20 cellular contexts compared by ENCODE assay signal in the genomic region with DNA sequence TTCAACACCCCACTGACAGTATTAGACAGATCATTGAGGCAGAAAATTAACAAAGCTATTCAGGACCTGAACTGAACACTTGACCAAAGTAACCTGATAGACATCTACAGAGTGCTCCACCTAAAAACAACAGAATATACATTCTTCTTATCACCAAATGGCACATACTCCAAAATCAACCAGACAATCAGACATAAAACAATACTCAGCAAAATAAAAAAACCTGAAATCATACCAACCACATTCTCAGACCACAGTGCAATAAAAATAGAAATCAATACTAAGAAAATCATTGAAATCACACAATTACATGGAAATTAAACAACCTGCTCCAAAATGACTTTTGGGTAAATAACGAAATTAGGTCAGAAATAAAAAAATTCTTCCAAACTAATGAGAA. TPM values are rescaled to one million over a fixed set of nuclear protein-coding genes. Genes with fewer than 3 reads are reported as not detected.
A peak's percentile ranks its signal among the peaks of the same experiment; 100 is the strongest.
DNase-seq lines count a peak whose midpoint lies in the region; ATAC-seq, FAIRE-seq and TF ChIP-seq lines count a peak whose summit lies in the region.
"Had no signal": no experiment of that assay in that cellular context is flagged by ENCODE, and none has a peak within 500 bp of the region (broad histone marks: within the 10 kb centered on the region; RNA-seq: fewer than 3 reads in every experiment).

No MANE protein-coding gene starts in this region.

- H3K27me3 ChIP-seq in Karpas-422 (ENCODE audit: low read length) (no peaks in the 10 kb centered on the region), K562 (ENCODE audit: control insufficient read depth in 2 of 2, insufficient read depth in 2 of 2, low read length in 2 of 2) (peaks cover 0 to 6% of the 10 kb centered on the region in 2 experiments; a peak in 1 of 5 replicates)
- H3K27me3 ChIP-seq: BLaER1 treated with 17β-estradiol and CSF1 and Interleukin-3, amounts not matched to agents 10 nM and 100 nM had no signal

- no peaks in the 10 kb centered on the region for H3K9me3 ChIP-seq in Karpas-422 (ENCODE audit: low read length)
- H3K9me3 ChIP-seq in K562 (replicated peaks; ENCODE audit: control insufficient read depth, insufficient read depth, low read depth, low read length): no peaks in the 10 kb centered on the region

- H3K9me1 ChIP-seq in K562 (ENCODE audit: control insufficient read depth, insufficient read depth, low read length): no peaks in the 10 kb centered on the region

- no peaks in the 10 kb centered on the region for H3K79me2 ChIP-seq in Karpas-422 (ENCODE audit: low read length)
- H3K79me2 ChIP-seq in K562 (ENCODE audit: control insufficient read depth, insufficient read depth, low read length): no peaks in the 10 kb centered on the region

- H4K20me1 ChIP-seq in Karpas-422 (ENCODE audit: insufficient read depth, low read depth, low read length): no peaks in the 10 kb centered on the region
- no peaks in the 10 kb centered on the region for H4K20me1 ChIP-seq in K562 (replicated peaks; ENCODE audit: control insufficient read depth, insufficient read depth, low read length)
- H4K20me1 ChIP-seq: BLaER1 treated with 17β-estradiol and CSF1 and Interleukin-3, amounts not matched to agents 10 nM and 100 nM had no signal

- no peaks in the 10 kb centered on the region for H3K36me3 ChIP-seq in Karpas-422 (ENCODE audit: insufficient read depth, low read length)
- no peaks in the 10 kb centered on the region for H3K36me3 ChIP-seq in K562 (ENCODE audit: control insufficient read depth, insufficient read depth, low read length)

- H3K9me2 ChIP-seq in Karpas-422 (replicated peaks; ENCODE audit: insufficient read depth, low read length): no peaks in the 10 kb centered on the region

- 6% methylated on average over 1 of the region's 1 CpG for WGBS in K562 (ENCODE audit: insufficient coverage, low coverage, missing lambda C conversion rate)

- DNase-seq in Karpas-422 (peak; percentile 15), K562 (ENCODE audit: extremely low read depth in 1 of 4, low spot score in 3 of 4) (no peak), NCI-H226 (no peak), NOMO-1 treated with DMSO at 0.1 percent for 48 hours (lab: John Stamatoyannopoulos, UW; ENCODE audit: unreplicated experiment) (no peak)
- DNase-seq: 8988T; AML-193; Caco-2; Calu3; CD4-positive, alpha-beta T cell; CD8-positive, alpha-beta T cell; DMS79 treated with DMSO at 0.1 percent for 48 hours; GF-D8 had no signal

- POLR2A ChIA-PET in K562 (lab: Yijun Ruan, JAX): interaction anchor here (0.6 kb wide), 1 partner anchor 59 kb away, joined by 3 read pairs; no protein-coding TSS in a partner anchor

- peaks cover 13% of the 10 kb centered on the region for H3K4me1 ChIP-seq in Karpas-422 (ENCODE audit: low read length)
- peaks cover 8 to 14% of the 10 kb centered on the region in 2 experiments; a peak in 3 of 5 replicates for H3K4me1 ChIP-seq in K562 (replicated peaks in 1 of 2; ENCODE audit: control insufficient read depth in 2 of 2, insufficient read depth in 2 of 2, low read length in 2 of 2)

- H3K9ac ChIP-seq in Karpas-422 (ENCODE audit: low read length) (no peak overlapping the region), K562 (ENCODE audit: insufficient read depth in 1 of 2, low read depth in 2 of 2, low read length in 2 of 2) (no peak overlapping the region)
- H3K9ac ChIP-seq: BLaER1 treated with 17β-estradiol and CSF1 and Interleukin-3, amounts not matched to agents 10 nM and 100 nM had no signal

- H2AFZ ChIP-seq in Karpas-422 (ENCODE audit: low read length) (no peak overlapping the region), K562 (ENCODE audit: low read depth, low read length) (no peak overlapping the region)

- no TSS peak for BruUV-seq in K562 (replicated peaks; lab: Mats Ljungman, UMichigan)

- H3K4me2 ChIP-seq in Karpas-422 (ENCODE audit: low read depth, low read length, poor library complexity, severe bottlenecking): no peak overlapping the region
- no peak overlapping the region for H3K4me2 ChIP-seq in K562 (ENCODE audit: insufficient read depth, low read length)
- H3K4me2 ChIP-seq: BLaER1 treated with 17β-estradiol and CSF1 and Interleukin-3, amounts not matched to agents 10 nM and 100 nM had no signal

- in situ Hi-C loops in K562 (cut with MboI): no loop called here

- CTCF ChIA-PET in K562 (lab: Yijun Ruan, JAX; ENCODE audit: low intra/inter-chr PET ratio): interaction anchor here (0.5 kb wide), 1 partner anchor 12 kb away, joined by 3 read pairs; no protein-coding TSS in a partner anchor

- H3K4me3 ChIP-seq in Karpas-422 (ENCODE audit: low read length) (no peak overlapping the region), K562 (no peak overlapping the region)
- H3K4me3 ChIP-seq: BLaER1 treated with 17β-estradiol and CSF1 and Interleukin-3, amounts not matched to agents 10 nM and 100 nM had no signal

- no peak for FAIRE-seq in K562 (lab: Jason Lieb, UNC)
- FAIRE-seq: A204.1, D721Med, G401.6, GM12891, GM19239 had no signal

- TF ChIP-seq RAD21 in K562 (CRISPR knock-in tag; conservative IDR thresholded peaks at IDR 0.05 in 1 of 2, IDR thresholded peaks at IDR 0.05 in 1 of 2): no peak

- ATAC-seq in K562: no peak
- no peak for ATAC-seq in GM21786 (IDR thresholded peaks at IDR 0.05; ENCODE audit: unreplicated experiment)
- ATAC-seq: CD8-positive, alpha-beta T cell had no signal

- intact Hi-C loops in K562 (cut with micrococcal nuclease): no loop called here

- no peak overlapping the region for H3K27ac ChIP-seq in Karpas-422 (ENCODE audit: low read length)
- no peak overlapping the region for H3K27ac ChIP-seq in K562 (ENCODE audit: extremely low read depth, low read depth, low read length)
- H3K27ac ChIP-seq: BLaER1 treated with 17β-estradiol and CSF1 and Interleukin-3, amounts not matched to agents 10 nM and 100 nM; C4-2B had no signal

- no peak for TF ChIP-seq EP300 in K562 (IDR thresholded peaks at IDR 0.05; ENCODE audit: low read length)

- no peak for TF ChIP-seq CTCF in K562 (IDR thresholded peaks at IDR 0.05 in 2 of 3, conservative IDR thresholded peaks at IDR 0.05 in 1 of 3; ENCODE audit: insufficient read depth in 2 of 3, low read depth in 1 of 3, low read length in 3 of 3)

- TF ChIP-seq POLR2A in K562 (conservative IDR thresholded peaks at IDR 0.05): no peak

RNA-seq across cellular contexts. Expression of gene PFN4, which starts 15.8 kb away (rescaled TPM):
- 2.1 TPM in 1 of 2 replicates, not detected in the other for total RNA-seq in Karpas-422 (2014; rRNA removed; shearing (Covaris generic); ENCODE audit: low replicate concordance)
- 0.39 TPM in 1 of 2 replicates, not detected in the other for total RNA-seq in K562 (2011; cell fraction: chromatin; rRNA removed; ENCODE audit: low replicate concordance)
- not detected in 2 replicates for total RNA-seq in K562 (2011; cell fraction: nucleolus; rRNA removed)
- total RNA-seq in K562 (2011; cell fraction: nucleoplasm; rRNA removed): not detected in 2 replicates
- 0.45 and 0.65 TPM in 2 replicates for total RNA-seq in K562 (2014; rRNA removed)
- total RNA-seq in K562 (2014; rRNA removed; fragmentation: Illumina TruSeq; extraction: Trizol): 0.51 and 0.73 TPM in 2 replicates
- 0.41 and 0.54 TPM in 2 replicates for total RNA-seq in K562 (2015; rRNA removed; fragmentation: Illumina TruSeq; extraction: Trizol)
- 0.16 and 0.56 TPM in 2 replicates for total RNA-seq in K562 (2021)
- polyA plus RNA-seq in K562 (2011; rRNA removed): 0.26 TPM in 1 of 2 replicates, not detected in the other
- 0.18 TPM in 1 of 2 replicates, not detected in the other for polyA plus RNA-seq in K562 (2011; cell fraction: cytosol; rRNA removed)
- 0.24 and 0.37 TPM in 2 replicates for polyA plus RNA-seq in K562 (2011; cell fraction: nucleus; rRNA removed)
- polyA plus RNA-seq in K562 (2012): 0.42 and 0.46 TPM in 2 replicates
- 0.31 TPM in 1 of 2 replicates, not detected in the other for polyA plus RNA-seq in K562 (2014; fragmentation: Illumina TruSeq; extraction: Trizol)
- polyA plus RNA-seq in K562 (2014; fragmentation: Nextera tagmentation; extraction: Ambion mirVana): under 1 TPM; 0.07 to 0.15 TPM
- not detected in 2 replicates for polyA plus RNA-seq in K562 (2014; rRNA removed)
- polyA minus RNA-seq in K562 (2011; rRNA and poly(A)+ RNA removed): not detected in 2 replicates
- not detected in 2 replicates for polyA minus RNA-seq in K562 (2011; cell fraction: cytosol; rRNA and poly(A)+ RNA removed)
- 1.00 and 1.6 TPM in 2 replicates for polyA minus RNA-seq in K562 (2011; cell fraction: nucleus; rRNA and poly(A)+ RNA removed)
- total RNA-seq: CD4-positive, alpha-beta T cell; CD8-positive, alpha-beta T cell had no signal

RNA-seq across cellular contexts. Expression of gene FAM228B, which starts 15.9 kb away (rescaled TPM):
- 6.4 and 16.8 TPM in 2 replicates for total RNA-seq in Karpas-422 (2014; rRNA removed; shearing (Covaris generic); ENCODE audit: low replicate concordance)
- 5.1 and 10.9 TPM in 2 replicates for total RNA-seq in K562 (2011; cell fraction: chromatin; rRNA removed; ENCODE audit: low replicate concordance)
- 6.2 and 9.7 TPM in 2 replicates for total RNA-seq in K562 (2011; cell fraction: nucleolus; rRNA removed)
- 6.1 and 7.9 TPM in 2 replicates for total RNA-seq in K562 (2011; cell fraction: nucleoplasm; rRNA removed)
- total RNA-seq in K562 (2014; rRNA removed): 1.9 and 2.0 TPM in 2 replicates
- total RNA-seq in K562 (2014; rRNA removed; fragmentation: Illumina TruSeq; extraction: Trizol): 2.7 and 3.7 TPM in 2 replicates
- total RNA-seq in K562 (2015; rRNA removed; fragmentation: Illumina TruSeq; extraction: Trizol): 3.6 and 3.7 TPM in 2 replicates
- total RNA-seq in K562 (2021): 1.9 and 2.1 TPM in 2 replicates
- polyA plus RNA-seq in K562 (2011; rRNA removed): 3.5 and 4.1 TPM in 2 replicates
- polyA plus RNA-seq in K562 (2011; cell fraction: cytosol; rRNA removed): 0.78 and 0.97 TPM in 2 replicates
- 3.2 and 6.5 TPM in 2 replicates for polyA plus RNA-seq in K562 (2011; cell fraction: nucleus; rRNA removed)
- 3.2 and 12.5 TPM in 2 replicates for polyA plus RNA-seq in K562 (2012)
- 2.0 and 2.6 TPM in 2 replicates for polyA plus RNA-seq in K562 (2014; fragmentation: Illumina TruSeq; extraction: Trizol)
- polyA plus RNA-seq in K562 (2014; fragmentation: Nextera tagmentation; extraction: Ambion mirVana): 1 to 10 TPM; 1.1 to 1.3 TPM
- polyA plus RNA-seq in K562 (2014; rRNA removed): 1.4 and 3.0 TPM in 2 replicates
- 3.6 and 7.8 TPM in 2 replicates for polyA minus RNA-seq in K562 (2011; rRNA and poly(A)+ RNA removed)
- polyA minus RNA-seq in K562 (2011; cell fraction: cytosol; rRNA and poly(A)+ RNA removed): 0.82 and 1.7 TPM in 2 replicates
- 5.7 and 10.3 TPM in 2 replicates for polyA minus RNA-seq in K562 (2011; cell fraction: nucleus; rRNA and poly(A)+ RNA removed)

RNA-seq across cellular contexts. Expression of gene TP53I3, which starts 22.7 kb away (rescaled TPM):
- 3.4 and 13.5 TPM in 2 replicates for total RNA-seq in Karpas-422 (2014; rRNA removed; shearing (Covaris generic); ENCODE audit: low replicate concordance)
- 4.6 and 9.4 TPM in 2 replicates for total RNA-seq in K562 (2011; cell fraction: chromatin; rRNA removed; ENCODE audit: low replicate concordance)
- total RNA-seq in K562 (2011; cell fraction: nucleolus; rRNA removed): 10.1 and 11.7 TPM in 2 replicates
- total RNA-seq in K562 (2011; cell fraction: nucleoplasm; rRNA removed): 1.7 and 5.0 TPM in 2 replicates
- total RNA-seq in K562 (2014; rRNA removed) (7.8 and 8.1 TPM in 2 replicates), K562 (2014; rRNA removed; fragmentation: Illumina TruSeq; extraction: Trizol) (3.3 and 3.9 TPM in 2 replicates), K562 (2015; rRNA removed; fragmentation: Illumina TruSeq; extraction: Trizol) (5.6 and 6.1 TPM in 2 replicates), K562 (2021) (6.1 and 8.2 TPM in 2 replicates)
- polyA plus RNA-seq in K562 (2011; rRNA removed) (4.2 and 4.6 TPM in 2 replicates), K562 (2014; fragmentation: Illumina TruSeq; extraction: Trizol) (4.8 and 5.7 TPM in 2 replicates), K562 (2014; fragmentation: Nextera tagmentation; extraction: Ambion mirVana) (1 to 10 TPM in 1 of 2 experiments, under 1 TPM in 1; 0.65 to 1.3 TPM), K562 (2014; rRNA removed) (9.5 and 10.3 TPM in 2 replicates)
- 4.6 and 6.8 TPM in 2 replicates for polyA plus RNA-seq in K562 (2011; cell fraction: cytosol; rRNA removed)
- polyA plus RNA-seq in K562 (2011; cell fraction: nucleus; rRNA removed): 6.4 and 8.1 TPM in 2 replicates
- 6.5 and 13.8 TPM in 2 replicates for polyA plus RNA-seq in K562 (2012)
- polyA minus RNA-seq in K562 (2011; rRNA and poly(A)+ RNA removed): 1.3 and 1.8 TPM in 2 replicates
- polyA minus RNA-seq in K562 (2011; cell fraction: cytosol; rRNA and poly(A)+ RNA removed): 1.1 and 2.1 TPM in 2 replicates
- 3.4 and 5.4 TPM in 2 replicates for polyA minus RNA-seq in K562 (2011; cell fraction: nucleus; rRNA and poly(A)+ RNA removed)

RNA-seq across cellular contexts. Expression of gene SF3B6, which starts 31.2 kb away (rescaled TPM):
- 181 and 285 TPM in 2 replicates for total RNA-seq in Karpas-422 (2014; rRNA removed; shearing (Covaris generic); ENCODE audit: low replicate concordance)
- 28.6 and 46.5 TPM in 2 replicates for total RNA-seq in K562 (2011; cell fraction: chromatin; rRNA removed; ENCODE audit: low replicate concordance)
- 30.5 and 30.9 TPM in 2 replicates for total RNA-seq in K562 (2011; cell fraction: nucleolus; rRNA removed)
- 44.7 and 47.3 TPM in 2 replicates for total RNA-seq in K562 (2011; cell fraction: nucleoplasm; rRNA removed)
- total RNA-seq in K562 (2014; rRNA removed): 170 and 188 TPM in 2 replicates
- total RNA-seq in K562 (2014; rRNA removed; fragmentation: Illumina TruSeq; extraction: Trizol): 290 and 295 TPM in 2 replicates
- 257 and 279 TPM in 2 replicates for total RNA-seq in K562 (2015; rRNA removed; fragmentation: Illumina TruSeq; extraction: Trizol)
- total RNA-seq in K562 (2021): 146 and 167 TPM in 2 replicates
- 341 and 473 TPM in 2 replicates for polyA plus RNA-seq in K562 (2011; rRNA removed)
- polyA plus RNA-seq in K562 (2011; cell fraction: cytosol; rRNA removed): 135 and 247 TPM in 2 replicates
- polyA plus RNA-seq in K562 (2011; cell fraction: nucleus; rRNA removed): 53.9 and 109 TPM in 2 replicates
- 183 and 224 TPM in 2 replicates for polyA plus RNA-seq in K562 (2012)
- polyA plus RNA-seq in K562 (2014; fragmentation: Illumina TruSeq; extraction: Trizol): 255 and 293 TPM in 2 replicates
- 100 to 1,000 TPM; 535 to 591 TPM for polyA plus RNA-seq in K562 (2014; fragmentation: Nextera tagmentation; extraction: Ambion mirVana)
- polyA plus RNA-seq in K562 (2014; rRNA removed): 378 and 407 TPM in 2 replicates
- polyA minus RNA-seq in K562 (2011; rRNA and poly(A)+ RNA removed): 126 and 127 TPM in 2 replicates
- 48.7 and 49.1 TPM in 2 replicates for polyA minus RNA-seq in K562 (2011; cell fraction: cytosol; rRNA and poly(A)+ RNA removed)
- 17.1 and 27.1 TPM in 2 replicates for polyA minus RNA-seq in K562 (2011; cell fraction: nucleus; rRNA and poly(A)+ RNA removed)

RNA-seq across cellular contexts. Expression of gene FKBP1B, which starts 57.8 kb away (rescaled TPM):
- total RNA-seq in Karpas-422 (2014; rRNA removed; shearing (Covaris generic); ENCODE audit: low replicate concordance): 0.71 and 3.6 TPM in 2 replicates
- 4.5 and 7.5 TPM in 2 replicates for total RNA-seq in K562 (2011; cell fraction: chromatin; rRNA removed; ENCODE audit: low replicate concordance)
- total RNA-seq in K562 (2011; cell fraction: nucleolus; rRNA removed): 2.4 and 2.7 TPM in 2 replicates
- 3.9 and 7.7 TPM in 2 replicates for total RNA-seq in K562 (2011; cell fraction: nucleoplasm; rRNA removed)
- total RNA-seq in K562 (2014; rRNA removed): 1.6 and 2.0 TPM in 2 replicates
- total RNA-seq in K562 (2014; rRNA removed; fragmentation: Illumina TruSeq; extraction: Trizol): 2.4 and 2.8 TPM in 2 replicates
- 1.3 and 1.6 TPM in 2 replicates for total RNA-seq in K562 (2015; rRNA removed; fragmentation: Illumina TruSeq; extraction: Trizol)
- total RNA-seq in K562 (2021): 1.6 and 2.4 TPM in 2 replicates
- polyA plus RNA-seq in K562 (2011; rRNA removed): 9.4 and 14.1 TPM in 2 replicates
- polyA plus RNA-seq in K562 (2011; cell fraction: cytosol; rRNA removed): 10.5 and 10.6 TPM in 2 replicates
- polyA plus RNA-seq in K562 (2011; cell fraction: nucleus; rRNA removed): 10.7 and 14.9 TPM in 2 replicates
- polyA plus RNA-seq in K562 (2012): 2.8 and 3.7 TPM in 2 replicates
- 2.8 and 2.9 TPM in 2 replicates for polyA plus RNA-seq in K562 (2014; fragmentation: Illumina TruSeq; extraction: Trizol)
- polyA plus RNA-seq in K562 (2014; fragmentation: Nextera tagmentation; extraction: Ambion mirVana): 1 to 10 TPM in 1 of 2 experiments, under 1 TPM in 1; 0.58 to 1.2 TPM
- 2.3 and 3.7 TPM in 2 replicates for polyA plus RNA-seq in K562 (2014; rRNA removed)
- 4.1 and 7.1 TPM in 2 replicates for polyA minus RNA-seq in K562 (2011; rRNA and poly(A)+ RNA removed)
- polyA minus RNA-seq in K562 (2011; cell fraction: cytosol; rRNA and poly(A)+ RNA removed): 2.2 TPM in 1 of 2 replicates, not detected in the other
- polyA minus RNA-seq in K562 (2011; cell fraction: nucleus; rRNA and poly(A)+ RNA removed): 0.81 and 1.9 TPM in 2 replicates
